In genomic region chr1:157478030-157478429, GRCh38 we compare ENCODE assay signal across 6 cellular contexts.
"Had no signal": no experiment of that assay in that cellular context is flagged by ENCODE, and none has a peak within 500 bp of the region (broad histone marks: within the 10 kb centered on the region; RNA-seq: fewer than 3 reads in every experiment).

No MANE protein-coding gene starts in this region.

- H3K4me3 ChIP-seq: K562 had no signal

- H3K27ac ChIP-seq: HL-60, KMS-11 had no signal

- DNase-seq: IMR-90, KBM-7, KG1 had no signal
